Comparison of ENCODE assay signal across 18 cellular contexts in the genomic region with DNA sequence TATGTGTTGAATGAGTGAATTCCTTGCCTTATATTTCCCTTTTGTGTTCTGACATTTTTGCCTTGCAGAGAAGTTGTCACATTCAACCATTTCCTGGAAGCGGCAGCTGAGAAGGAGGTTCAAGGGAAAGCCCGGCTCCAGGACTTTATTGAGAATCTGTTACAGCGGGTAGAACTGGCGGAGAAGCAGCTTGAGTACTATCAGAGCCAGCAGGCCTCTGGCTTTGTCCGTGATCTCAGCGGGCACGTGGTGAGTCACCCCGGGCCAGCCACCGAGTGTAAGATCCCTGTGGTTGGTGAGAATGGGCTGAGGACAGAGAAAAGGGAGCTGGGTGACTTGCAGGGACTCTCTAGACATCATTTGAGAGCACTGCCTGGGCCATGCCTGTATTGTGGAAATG. TPM values are rescaled to one million over a fixed set of nuclear protein-coding genes. Genes with fewer than 3 reads are reported as not detected.
DNase-seq lines count a peak whose midpoint lies in the region; ATAC-seq and TF ChIP-seq lines count a peak whose summit lies in the region.
"Had no signal": no experiment of that assay in that cellular context is flagged by ENCODE, and none has a peak within 500 bp of the region (broad histone marks: within the 10 kb centered on the region; RNA-seq: fewer than 3 reads in every experiment).

No MANE protein-coding gene starts in this region.

- ATAC-seq in PC-3: no peak
- ATAC-seq in left lobe of liver: no peak
- ATAC-seq: activated naive CD4-positive, alpha-beta T cell treated with anti-CD3 and anti-CD28 coated beads, Interleukin-2, amount 50 U/mL, for 72 hours; right cardiac atrium had no signal

- H3K4me1 Mint-ChIP-seq in Calu3 (ENCODE audit: low read depth, unreplicated experiment): peaks cover 33% of the 10 kb centered on the region

- no peaks in the 10 kb centered on the region for H3K27me3 ChIP-seq in PC-3 (ENCODE audit: low read length)

- POLR2A ChIA-PET in PC-3 (lab: Charles Lee; ENCODE audit: unreplicated experiment): no interaction called here

- H4K20me1 ChIP-seq in PC-3 (ENCODE audit: low read length): no peaks in the 10 kb centered on the region

- H3K4me2 ChIP-seq in PC-3 (ENCODE audit: low read length): no peak overlapping the region
- H3K4me2 ChIP-seq: KMS-11 had no signal

- peaks cover 7% of the 10 kb centered on the region for H3K36me3 Mint-ChIP-seq in Calu3 (ENCODE audit: insufficient read depth, unreplicated experiment)
- H3K36me3 Mint-ChIP-seq: activated naive CD4-positive, alpha-beta T cell treated with anti-CD3 and anti-CD28 coated beads, Interleukin-2, amount 50 U/mL, for 72 hours had no signal

- TF ChIP-seq CTCF in Calu3 (IDR thresholded peaks at IDR 0.05; ENCODE audit: unreplicated experiment) (no peak), PC-3 (conservative IDR thresholded peaks at IDR 0.05; ENCODE audit: low read depth, low read length) (no peak)

- intact Hi-C loops in Calu3 (cut with micrococcal nuclease; ENCODE audit: unreplicated experiment): no loop called here
- intact Hi-C loops in PC-3 (cut with micrococcal nuclease): loop anchor here (10.0 kb wide), 2 partner anchors 634 to 764 kb away; no protein-coding TSS in a partner anchor

- peaks cover 5% of the 10 kb centered on the region; the same call in 1 of the 2 replicates for H3K9me2 ChIP-seq in PC-3 (replicated peaks; ENCODE audit: low read length)

- H3K27me3 Mint-ChIP-seq in Calu3 (ENCODE audit: unreplicated experiment): no peaks in the 10 kb centered on the region

- peaks cover 2% of the 10 kb centered on the region for H3K9me3 Mint-ChIP-seq in Calu3 (ENCODE audit: low read depth, unreplicated experiment)

- 0 out of 2 replicates have a peak, but pooled peaks cover 6% of the 10 kb centered on the region for H3K9me3 ChIP-seq in PC-3 (ENCODE audit: low read length)
- H3K9me3 ChIP-seq: thoracic aorta had no signal

- peak overlapping the region; percentile 45 for H3K27ac Mint-ChIP-seq in Calu3 (ENCODE audit: unreplicated experiment)
- H3K27ac Mint-ChIP-seq: activated naive CD4-positive, alpha-beta T cell treated with anti-CD3 and anti-CD28 coated beads, Interleukin-2, amount 50 U/mL, for 72 hours had no signal

- no peak overlapping the region; the same call in 1 of the 2 replicates for H3K9ac ChIP-seq in PC-3 (ENCODE audit: low read length)
- H3K9ac ChIP-seq: KMS-11 had no signal

- H3F3A ChIP-seq in PC-3 (ENCODE audit: low read length, unreplicated experiment): peaks cover 11% of the 10 kb centered on the region

- H3K27ac ChIP-seq in PC-3 (ENCODE audit: low read length): peak overlapping the region; percentile 17
- H3K27ac ChIP-seq: KMS-11, RWPE1, thoracic aorta had no signal

- peaks cover 25% of the 10 kb centered on the region for H3K36me3 ChIP-seq in PC-3 (ENCODE audit: low read depth, low read length)

- CTCF ChIA-PET in Calu3 (lab: Charles Lee): no interaction called here
- CTCF ChIA-PET in PC-3 (lab: Charles Lee): no interaction called here

- peaks cover 47% of the 10 kb centered on the region for H3K4me1 ChIP-seq in PC-3 (ENCODE audit: insufficient read depth, low read length)

- H2AFZ ChIP-seq in PC-3 (ENCODE audit: low read length): no peak overlapping the region

- DNase-seq in Calu3 (no peak), PC-3 (no peak), hypothalamus (lab: John Stamatoyannopoulos, UW) (peak in 31 of 51 donors; percentile 5 to 68 (median 42)), pons (ENCODE audit: low spot score) (peak; percentile 70), retina (no peak), cortex of kidney (lab: John Stamatoyannopoulos, UW) (no peak), left lobe of liver (ENCODE audit: low spot score) (no peak)
- DNase-seq: CD4-positive, alpha-beta memory T cell; DMS79 treated with DMSO at 0.1 percent for 48 hours; NCI-H1092 treated with DMSO at 0.1 percent for 48 hours; NCI-H2029 treated with DMSO at 0.1 percent for 48 hours; NCI-H510A; T1000 had no signal

- H3K4me3 ChIP-seq in PC-3 (ENCODE audit: low read length): no peak overlapping the region
- H3K4me3 ChIP-seq: thoracic aorta had no signal

- no TSS peak for BruUV-seq in Calu3 (replicated peaks; lab: Mats Ljungman, UMichigan)
- BruUV-seq in PC-3 (replicated peaks; lab: Mats Ljungman, UMichigan): TSS peak; percentile 25

- H3K79me2 ChIP-seq in PC-3 (ENCODE audit: low read length): peaks cover 23% of the 10 kb centered on the region

- no peak overlapping the region for H3K4me3 Mint-ChIP-seq in Calu3 (ENCODE audit: low read depth, unreplicated experiment)
- H3K4me3 Mint-ChIP-seq: CD4-positive, alpha-beta memory T cell had no signal

RNA-seq across cellular contexts. Expression of a gene that starts 14.2 kb away (rescaled TPM):
- 4.0 and 4.3 TPM in 2 replicates for total RNA-seq in Calu3 (2022)
- total RNA-seq in PC-3 (2014; rRNA removed): 19.0 and 20.2 TPM in 2 replicates
- total RNA-seq in left lobe of liver: not detected
- total RNA-seq: activated naive CD4-positive, alpha-beta T cell treated with anti-CD3 and anti-CD28 coated beads, Interleukin-2, amount 50 U/mL, for 72 hours had no signal

Comparison
In these comparisons a context has a peak if more than half of its experiments do, and no peak if none do; other contexts are left out.
1. DNase-seq: peak in hypothalamus (31 of 51) and pons (single experiment); none in Calu3 (single experiment), PC-3 (single experiment), retina (single experiment), cortex of kidney (single experiment) and left lobe of liver (single experiment).